ENCODE assay signal across 30 cellular contexts in the genomic region with DNA sequence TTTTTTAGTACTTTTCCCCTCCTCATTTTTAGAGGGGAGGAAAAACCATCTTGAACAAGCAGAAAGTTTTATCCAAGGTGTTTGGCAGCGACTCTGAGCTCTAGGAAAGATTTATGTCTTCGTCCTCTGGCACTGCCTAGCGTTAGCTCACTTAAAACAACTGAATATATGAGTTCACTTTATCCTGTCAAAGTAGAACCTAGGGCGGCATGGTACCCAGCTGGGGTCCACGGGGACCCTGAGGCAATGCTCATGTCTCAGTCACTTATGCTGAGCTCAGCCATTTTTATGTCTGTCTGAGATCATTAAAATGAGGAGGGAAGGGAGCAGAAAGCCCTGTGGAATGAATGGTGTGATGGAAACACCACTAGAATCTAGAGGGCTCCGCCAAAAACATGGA. TPM values are rescaled to one million over a fixed set of nuclear protein-coding genes. Genes with fewer than 3 reads are reported as not detected.
"Had no signal": no experiment of that assay in that cellular context is flagged by ENCODE, and none has a peak within 500 bp of the region (broad histone marks: within the 10 kb centered on the region; RNA-seq: fewer than 3 reads in every experiment).

No MANE protein-coding gene starts in this region.

- FAIRE-seq: kidney, pancreas had no signal

- H3K9me3 ChIP-seq: colonic mucosa, gastrocnemius medialis, pancreas, sigmoid colon, spleen, suprapubic skin, transverse colon, upper lobe of right lung, vagina had no signal

- DNase-seq: effector CD8-positive, alpha-beta T cell; endodermal cell; foreskin fibroblast; gastrocnemius medialis; kidney; naive thymus-derived CD8-positive, alpha-beta T cell; occipital lobe; pancreas; retina; sigmoid colon; spleen; stimulated activated CD4-positive, alpha-beta T cell treated with anti-CD3 and anti-CD28 coated beads, Interleukin-4, amount 100 ng/mL, for 4 hours; transverse colon had no signal

- H3K27ac ChIP-seq: colonic mucosa, epithelial cell of prostate, gastrocnemius medialis, pancreas, spleen, suprapubic skin, transverse colon, upper lobe of right lung, vagina had no signal

- ATAC-seq: esophagus mucosa; gastrocnemius medialis; naive thymus-derived CD8-positive, alpha-beta T cell; stimulated activated memory B cell treated with anti-CD40 and anti-IgM and Interleukin-4, amounts not matched to agents 10 μg/mL and 1 μg/mL and 100 μg/mL, for 72 hours; upper lobe of right lung had no signal

- H3K4me3 ChIP-seq: colonic mucosa, gastrocnemius medialis, lung, pancreas, sigmoid colon, spleen, suprapubic skin, transverse colon, upper lobe of right lung, vagina had no signal

- H3K27me3 ChIP-seq: colonic mucosa, gastrocnemius medialis, sigmoid colon, suprapubic skin, upper lobe of right lung, vagina had no signal

- H3K36me3 ChIP-seq: colonic mucosa, gastrocnemius medialis, pancreas, sigmoid colon, spleen, suprapubic skin, transverse colon, upper lobe of right lung, vagina had no signal

- H3K4me1 ChIP-seq: colonic mucosa, gastrocnemius medialis, pancreas, spleen, transverse colon, upper lobe of right lung had no signal

RNA-seq across cellular contexts. Expression of gene VSIG10L2, which starts 14.2 kb away (rescaled TPM):
- total RNA-seq: chondrocyte; colonic mucosa; endodermal cell; esophagus mucosa; glomerular endothelial cell; kidney; left lobe of liver; liver; mucosa of gallbladder; naive thymus-derived CD8-positive, alpha-beta T cell; occipital lobe; pulmonary artery endothelial cell; skeletal muscle tissue; transverse colon; upper lobe of right lung had no signal
- polyA plus RNA-seq: liver; naive thymus-derived CD8-positive, alpha-beta T cell; neural cell; sigmoid colon had no signal

RNA-seq across cellular contexts. Expression of gene DDX25, which starts 27.4 kb away (rescaled TPM):
- total RNA-seq: chondrocyte, esophagus mucosa, gastrocnemius medialis, glomerular endothelial cell, posterior vena cava, pulmonary artery endothelial cell, vagina had no signal
